ENCODE assay signal across 9 cellular contexts in the genomic region with DNA sequence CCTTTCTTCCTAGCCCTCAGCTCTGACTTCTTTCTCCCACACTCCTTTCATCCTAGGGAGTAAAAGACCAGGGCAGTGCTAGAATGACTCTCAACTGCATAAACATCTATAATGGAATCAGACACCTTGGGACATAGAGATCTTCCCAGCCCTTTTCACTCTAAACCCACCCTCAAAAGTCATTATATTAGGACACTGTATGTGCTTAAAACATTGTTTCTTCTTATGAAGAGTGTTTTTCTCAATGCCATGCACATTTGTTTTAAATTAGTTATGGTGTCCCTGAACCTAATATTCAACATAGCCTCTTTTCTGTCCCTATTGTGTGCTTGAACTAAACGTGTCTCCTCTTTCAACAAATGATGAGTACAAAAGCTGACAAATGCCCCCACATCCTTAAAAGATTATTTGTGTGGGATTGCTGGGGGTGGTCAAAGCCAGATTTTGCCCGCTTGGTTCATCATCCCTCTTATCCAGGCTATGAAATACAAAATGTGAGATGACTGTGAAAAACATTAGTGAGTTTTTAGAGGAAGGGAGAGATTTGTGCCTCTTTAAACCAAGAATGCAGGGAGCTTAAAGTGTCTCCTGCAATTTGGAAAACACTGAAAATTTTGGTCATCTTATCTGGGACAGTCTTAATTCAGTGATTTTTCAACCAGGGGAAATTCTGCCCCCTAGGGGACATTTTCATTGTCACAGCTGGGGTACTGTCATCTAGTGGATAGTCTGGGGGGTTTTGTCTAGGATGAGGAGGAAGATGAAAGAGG. TPM values are rescaled to one million over a fixed set of nuclear protein-coding genes. Genes with fewer than 3 reads are reported as not detected.
DNase-seq lines count a peak whose midpoint lies in the region; ATAC-seq, FAIRE-seq and TF ChIP-seq lines count a peak whose summit lies in the region.
"Had no signal": no experiment of that assay in that cellular context is flagged by ENCODE, and none has a peak within 500 bp of the region (broad histone marks: within the 10 kb centered on the region; RNA-seq: fewer than 3 reads in every experiment).

No MANE protein-coding gene starts in this region.

- peak in 1 of 2 donors; percentile 30 for ATAC-seq in naive B cell (ENCODE audit: low read depth in 2 of 2)
- ATAC-seq in GM19324 (IDR thresholded peaks at IDR 0.05; ENCODE audit: low FRiP score, unreplicated experiment): no peak

- H4K20me1 ChIP-seq in KMS-11 (ENCODE audit: insufficient read depth): no peaks in the 10 kb centered on the region

- H3K4me1 Mint-ChIP-seq in naive B cell: no peaks in the 10 kb centered on the region

- no peaks in the 10 kb centered on the region for H3K9me3 Mint-ChIP-seq in naive B cell
- H3K9me3 Mint-ChIP-seq: stimulated activated naive CD8-positive, alpha-beta T cell treated with anti-CD3 and anti-CD28 coated beads, Interleukin-15, Interleukin-2, amounts not matched to agents 100 ng/mL and 50 ng/mL, for 24 hours had no signal

- no peaks in the 10 kb centered on the region for H3K36me3 ChIP-seq in KMS-11 (ENCODE audit: insufficient read depth)

- no peak overlapping the region for H3K9ac ChIP-seq in KMS-11

- in situ Hi-C loops in astrocyte of the spinal cord (cut with HindIII; ENCODE audit: low sequenced_read_pairs): no loop called here

- H3K27me3 ChIP-seq in KMS-11 (ENCODE audit: insufficient read depth, low read depth): no peaks in the 10 kb centered on the region

- peaks cover 21 to 42% (median 36%) of the 10 kb centered on the region in 3 donors for H3K27me3 Mint-ChIP-seq in naive B cell

- peak in 2 of 3 donors; percentile 12 to 59 for DNase-seq in stimulated activated CD4-positive, alpha-beta T cell treated with anti-CD3 and anti-CD28 coated beads, Interleukin-12 subunit alpha, Interleukin-12 subunit beta, amount 100 ng/mL, for 48 hours (ENCODE audit: low read depth in 2 of 3, low spot score in 1 of 3)
- DNase-seq in stimulated activated CD4-positive, alpha-beta T cell treated with anti-CD3 and anti-CD28 coated beads, Interleukin-12 subunit alpha, Interleukin-12 subunit beta, amount 100 ng/mL, for 4 hours: no peak
- DNase-seq in astrocyte of the spinal cord (ENCODE audit: low read depth, low spot score) (no peak), naive B cell (peak; percentile 11), frontal cortex (ENCODE audit: low spot score in 2 of 2) (no peak), DMS79 treated with DMSO at 0.1 percent for 48 hours (lab: John Stamatoyannopoulos, UW) (no peak)

- H2AFZ ChIP-seq in KMS-11 (ENCODE audit: low read depth): no peak overlapping the region

- H3K79me2 ChIP-seq in KMS-11 (ENCODE audit: insufficient read depth, low read depth): no peaks in the 10 kb centered on the region

- no peak for FAIRE-seq in frontal cortex (lab: Jason Lieb, UNC)

- H3K4me3 ChIP-seq in KMS-11 (IDR thresholded peaks at IDR 0.05; ENCODE audit: insufficient read depth, low read depth, low read length) (no peak overlapping the region), astrocyte of the spinal cord (ENCODE audit: low read depth, low read length) (no peak overlapping the region)

- H3K4me1 ChIP-seq in KMS-11 (ENCODE audit: low read depth, poor library complexity, severe bottlenecking): no peaks in the 10 kb centered on the region

- no peak overlapping the region for H3K4me3 Mint-ChIP-seq in naive B cell
- H3K4me3 Mint-ChIP-seq: stimulated activated naive CD8-positive, alpha-beta T cell treated with anti-CD3 and anti-CD28 coated beads, Interleukin-15, Interleukin-2, amounts not matched to agents 100 ng/mL and 50 ng/mL, for 24 hours had no signal

- H3K27ac ChIP-seq in KMS-11: no peak overlapping the region

- no peak overlapping the region for H3K4me2 ChIP-seq in KMS-11

- no peak overlapping the region for H3K27ac Mint-ChIP-seq in naive B cell
- H3K27ac Mint-ChIP-seq: stimulated activated naive CD8-positive, alpha-beta T cell treated with anti-CD3 and anti-CD28 coated beads, Interleukin-15, Interleukin-2, amounts not matched to agents 100 ng/mL and 50 ng/mL, for 24 hours had no signal

- TF ChIP-seq CTCF in KMS-11 (conservative IDR thresholded peaks at IDR 0.05; ENCODE audit: low read depth, low read length) (peak; percentile 93), astrocyte of the spinal cord (IDR thresholded peaks at IDR 0.05; ENCODE audit: low read depth, low read length) (peak; percentile 62)

- H3K36me3 Mint-ChIP-seq in naive B cell: no peaks in the 10 kb centered on the region

RNA-seq across cellular contexts. Expression of gene SERPINB5, which starts 29.0 kb away (rescaled TPM):
- polyA plus RNA-seq in naive B cell (ENCODE audit: low read depth in 6 of 6): not detected
- under 0.01 TPM for total RNA-seq in frontal cortex

RNA-seq across cellular contexts. Expression of gene SERPINB12, which starts 36.4 kb away (rescaled TPM):
- not detected for polyA plus RNA-seq in naive B cell (ENCODE audit: low read depth in 6 of 6)
- total RNA-seq in frontal cortex: not detected

Comparison
In these comparisons a context has a peak if more than half of its experiments do, and no peak if none do; other contexts are left out.
1. DNase-seq: peak in stimulated activated CD4-positive, alpha-beta T cell treated with anti-CD3 and anti-CD28 coated beads, Interleukin-12 subunit alpha, Interleukin-12 subunit beta, amount 100 ng/mL, for 48 hours (2 of 3) and naive B cell (single experiment); none in stimulated activated CD4-positive, alpha-beta T cell treated with anti-CD3 and anti-CD28 coated beads, Interleukin-12 subunit alpha, Interleukin-12 subunit beta, amount 100 ng/mL, for 4 hours (single experiment), astrocyte of the spinal cord (single experiment), frontal cortex (0 of 2) and DMS79 treated with DMSO at 0.1 percent for 48 hours (single experiment).